Comparison of ENCODE assay signal across 12 cellular contexts in the genomic region with DNA sequence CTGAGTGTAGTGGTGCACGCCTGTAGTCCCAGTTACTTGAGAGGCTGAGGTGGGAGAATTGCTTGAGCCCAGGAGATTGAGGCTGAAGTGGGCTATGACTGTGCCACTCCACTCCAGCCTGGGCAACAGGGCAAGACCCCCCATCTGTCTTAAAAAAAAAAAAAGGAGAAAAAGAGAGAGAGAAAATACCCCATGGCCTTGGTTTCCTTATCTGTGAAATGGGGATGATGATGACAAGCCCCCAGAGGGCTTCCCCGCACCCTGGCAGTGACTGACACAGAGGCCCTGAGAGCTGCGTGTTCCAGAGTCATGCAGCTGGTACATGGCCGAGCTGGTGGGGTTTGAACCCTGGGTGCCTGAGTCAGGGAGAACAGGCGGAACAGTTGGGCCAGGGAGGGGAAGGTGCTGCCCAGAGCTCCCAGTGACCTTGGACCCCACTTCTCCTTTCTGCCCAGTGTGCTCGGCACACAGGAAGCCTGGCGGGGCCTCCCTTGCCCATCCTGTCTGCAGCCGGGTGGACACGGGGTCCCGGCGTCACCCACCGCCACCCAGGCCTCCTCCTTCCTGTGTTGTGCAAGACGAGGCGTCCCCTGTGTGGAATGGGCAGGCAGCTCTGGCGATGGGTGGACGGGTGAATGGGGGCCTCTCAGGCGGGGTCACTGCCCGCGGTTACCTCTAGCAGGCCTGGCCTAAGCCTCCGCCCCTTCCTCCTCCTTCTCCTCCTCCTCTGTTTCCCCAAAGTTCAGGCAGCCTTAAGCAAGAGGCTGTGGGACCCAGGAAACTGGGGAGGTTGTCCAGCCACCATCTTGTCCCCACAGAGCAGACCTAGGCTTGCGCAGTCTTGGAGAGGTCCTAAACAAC.
DNase-seq lines count a peak whose midpoint lies in the region; FAIRE-seq and TF ChIP-seq lines count a peak whose summit lies in the region.
"Had no signal": no experiment of that assay in that cellular context is flagged by ENCODE, and none has a peak within 500 bp of the region (broad histone marks: within the 10 kb centered on the region; RNA-seq: fewer than 3 reads in every experiment).

No MANE protein-coding gene starts in this region.

- no peaks in the 10 kb centered on the region for H3K27me3 Mint-ChIP-seq in CD14-positive monocyte (ENCODE audit: low read depth in 3 of 3)

- no peak overlapping the region for H3K9ac ChIP-seq in kidney (ENCODE audit: low read length in 2 of 2)
- H3K9ac ChIP-seq: parathyroid adenoma had no signal

- H2AFZ ChIP-seq in PC-9 = no peak overlapping the region
- H2AFZ ChIP-seq: parathyroid adenoma had no signal

- H3K4me3 ChIP-seq in kidney (ENCODE audit: low read length in 2 of 2) (no peak overlapping the region), PC-9 (no peak overlapping the region)

- no peaks in the 10 kb centered on the region for H4K20me1 ChIP-seq in PC-9 (ENCODE audit: insufficient read depth)

- H3K36me3 ChIP-seq in kidney (ENCODE audit: control insufficient read depth in 1 of 2, insufficient read depth in 2 of 2, low read length in 2 of 2) = no peaks in the 10 kb centered on the region
- no peaks in the 10 kb centered on the region for H3K36me3 ChIP-seq in PC-9 (ENCODE audit: low read depth)

- POLR2A ChIA-PET in PC-9 (lab: Charles Lee; ENCODE audit: unreplicated experiment) = interaction anchor here (0.6 kb wide), 1 partner anchor 56 kb away, joined by 4 read pairs; no protein-coding TSS in a partner anchor

- peak overlapping the region; percentile 99 to 100 (median 100) for H3K27ac Mint-ChIP-seq in CD14-positive monocyte
- H3K27ac Mint-ChIP-seq: T-cell had no signal

- no peaks in the 10 kb centered on the region for H3K9me3 Mint-ChIP-seq in CD14-positive monocyte
- H3K9me3 Mint-ChIP-seq: T-cell had no signal

- no peaks in the 10 kb centered on the region for H3K79me2 ChIP-seq in PC-9 (ENCODE audit: low read depth)
- H3K79me2 ChIP-seq: parathyroid adenoma had no signal

- H3K9me2 ChIP-seq in PC-9 (ENCODE audit: insufficient read depth) = no peaks in the 10 kb centered on the region

- peak overlapping the region; percentile 91 to 99 for H3K4me3 Mint-ChIP-seq in CD14-positive monocyte
- H3K4me3 Mint-ChIP-seq: T-cell had no signal

- BruUV-seq in PC-9 (replicated peaks; lab: Mats Ljungman, UMichigan) = no TSS peak

- H3K4me2 ChIP-seq in PC-9 = no peak overlapping the region

- intact Hi-C loops in CD14-positive monocyte (cut with micrococcal nuclease) (loop anchor here (2.0 to 5.0 kb wide), 4 partner anchors 47 to 188 kb away; a partner anchor contains a TSS), kidney (cut with DNase I) (loop anchor here (10.0 kb wide), 1 partner anchor 50 kb away; no protein-coding TSS in a partner anchor), posterior cingulate gyrus (cut with DNase I) (no loop called here), PC-9 (cut with micrococcal nuclease; ENCODE audit: unreplicated experiment) (no loop called here)

- H3K27me3 ChIP-seq in PC-9 (ENCODE audit: insufficient read depth, low read depth) = no peaks in the 10 kb centered on the region

- WGBS in adipose tissue, 3 donors = 46 to 80% (median 62%) methylated on average over 16 to 21 of the region's 21 CpGs

- TF ChIP-seq CTCF in CD14-positive monocyte (IDR thresholded peaks at IDR 0.05) (no peak), kidney (IDR thresholded peaks at IDR 0.05; ENCODE audit: borderline replicate concordance, extremely low read depth, insufficient read depth) (no peak), PC-9 (conservative IDR thresholded peaks at IDR 0.05) (no peak)

- H3F3A ChIP-seq in PC-9 (ENCODE audit: insufficient read depth, low read depth) = peaks cover 21% of the 10 kb centered on the region; the same call in 1 of the 2 replicates

- CTCF ChIA-PET in PC-9 (lab: Charles Lee) = interaction anchor here (0.7 kb wide), 1 partner anchor 80 kb away, joined by 4 read pairs; no protein-coding TSS in a partner anchor

- H3K9me3 ChIP-seq in kidney (ENCODE audit: control insufficient read depth in 1 of 2, low read length in 2 of 2) = no peaks in the 10 kb centered on the region
- H3K9me3 ChIP-seq in PC-9 (ENCODE audit: insufficient read depth, low read depth) = no peaks in the 10 kb centered on the region

- DNase-seq in CD14-positive monocyte (ENCODE audit: low spot score) = peak; percentile 100
- DNase-seq in kidney = peak; percentile 86
- DNase-seq in posterior cingulate gyrus = peak in 9 of 10 donors; percentile 24 to 94 (median 48)
- no peak for DNase-seq in NCI-H1105 (lab: John Stamatoyannopoulos, UW)
- DNase-seq in NCI-H446 (lab: John Stamatoyannopoulos, UW) = no peak
- DNase-seq in PC-9 = no peak
- DNase-seq in HK-2 (ENCODE audit: unreplicated experiment) = no peak
- DNase-seq: NCI-H524 treated with DMSO at 0.1 percent for 48 hours had no signal

- H3K4me1 Mint-ChIP-seq in CD14-positive monocyte = peaks cover 96% of the 10 kb centered on the region

- no peak for FAIRE-seq in kidney (lab: Jason Lieb, UNC)
- FAIRE-seq: H1 had no signal

- H3K27ac ChIP-seq in adipose tissue (ENCODE audit: low read depth, low read length) (peak overlapping the region; percentile 86), kidney (ENCODE audit: low read depth in 2 of 2, low read length in 2 of 2) (no peak overlapping the region), PC-9 (no peak overlapping the region)
- H3K27ac ChIP-seq: parathyroid adenoma had no signal

- H3K4me1 ChIP-seq in kidney (ENCODE audit: control insufficient read depth in 1 of 2, insufficient read depth in 1 of 2, low read depth in 1 of 2, low read length in 2 of 2) = peaks cover 0 to 5% of the 10 kb centered on the region in 2 donors
- peaks cover 30% of the 10 kb centered on the region; the same call in 1 of the 2 replicates for H3K4me1 ChIP-seq in PC-9 (replicated peaks; ENCODE audit: insufficient read depth)
- H3K4me1 ChIP-seq: parathyroid adenoma had no signal

- peaks cover 35 to 39% of the 10 kb centered on the region in 2 donors for H3K36me3 Mint-ChIP-seq in CD14-positive monocyte
- H3K36me3 Mint-ChIP-seq: T-cell had no signal

Comparison
In these comparisons a context has a peak if more than half of its experiments do, and no peak if none do; other contexts are left out.
1. DNase-seq: peak in CD14-positive monocyte (single experiment), kidney (single experiment) and posterior cingulate gyrus (9 of 10); none in NCI-H1105 (single experiment), NCI-H446 (0 of 2), PC-9 (0 of 2) and HK-2 (single experiment).
2. intact Hi-C loops: an anchor here in CD14-positive monocyte (2.0 to 5.0 kb wide) and kidney (10.0 kb wide); none called in posterior cingulate gyrus and PC-9.